1 cellular context compared by ENCODE assay signal in genomic region chr11:92980291-92980690, GRCh38.
TF ChIP-seq lines count a peak whose summit lies in the region.

No MANE protein-coding gene starts in this region.

TF ChIP-seq in SK-N-SH, 30 proteins besides CTCF, POLR2A, EP300 and RAD21 (continued from another document):
- TF ChIP-seq MAX (IDR thresholded peaks at IDR 0.05; ENCODE audit: low read depth) = no peak
- TF ChIP-seq FOXJ3 (CRISPR knock-in tag; IDR thresholded peaks at IDR 0.05) = no peak
- TF ChIP-seq SMC3 (IDR thresholded peaks at IDR 0.05; ENCODE audit: low read depth, low read length) = no peak
- no peak for TF ChIP-seq JUND (IDR thresholded peaks at IDR 0.05)
- TF ChIP-seq MEF2A (IDR thresholded peaks at IDR 0.05; ENCODE audit: borderline replicate concordance, low read depth) = no peak
